ENCODE assay signal across 8 cellular contexts in the genomic region with DNA sequence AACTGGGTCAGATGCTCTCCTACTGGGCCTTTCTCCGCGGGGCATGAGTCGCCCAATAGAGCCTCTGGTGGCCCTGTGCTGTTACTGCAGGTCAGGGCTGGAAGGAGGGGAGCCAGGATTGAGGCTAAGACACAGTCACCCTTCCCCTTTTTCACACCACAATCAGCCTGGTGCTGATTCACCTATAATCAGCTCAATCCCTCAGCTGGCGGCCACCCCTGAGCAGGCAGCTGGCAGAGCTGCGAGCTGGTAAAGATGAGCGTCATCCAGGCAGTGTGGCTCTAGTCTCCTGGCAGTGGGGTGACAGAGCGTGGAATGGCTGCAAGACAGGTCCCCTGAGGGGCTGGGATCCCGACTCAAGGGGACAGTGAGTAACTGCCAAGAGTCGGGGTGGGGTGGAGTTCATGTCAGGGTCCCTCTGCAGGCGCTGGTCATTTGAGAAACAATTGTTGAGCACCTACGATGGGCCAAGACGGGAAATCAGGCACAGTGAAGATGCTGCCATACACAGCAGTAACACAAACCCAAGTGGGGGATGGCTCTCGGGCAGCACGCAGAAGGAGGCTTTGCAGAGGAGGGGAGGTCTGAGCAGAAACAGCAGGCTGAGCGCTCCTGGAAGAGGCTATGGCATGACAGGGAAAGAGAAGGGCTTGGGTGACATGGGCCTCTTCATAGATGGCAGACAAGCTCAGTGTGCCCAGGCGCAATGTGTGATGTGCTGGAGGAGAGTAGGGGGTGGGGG. TPM values are rescaled to one million over a fixed set of nuclear protein-coding genes. Genes with fewer than 3 reads are reported as not detected.
DNase-seq lines count a peak whose midpoint lies in the region; ATAC-seq and TF ChIP-seq lines count a peak whose summit lies in the region.

No MANE protein-coding gene starts in this region.

- CTCF ChIA-PET in activated CD4-positive, alpha-beta T cell treated with anti-CD3 and anti-CD28 coated beads, Interleukin-2, amount 10 ng/mL, durations not matched to agents 7 days and 5 days (lab: Charles Lee): interaction anchor here (0.6 to 1.6 kb wide), 9 partner anchors 11 to 399 kb away, joined by 3 to 8 read pairs (median 4); no protein-coding TSS in a partner anchor

- ATAC-seq in GM18517 (IDR thresholded peaks at IDR 0.05; ENCODE audit: unreplicated experiment) (peak; percentile 93), HG02970 (IDR thresholded peaks at IDR 0.05; ENCODE audit: low FRiP score, unreplicated experiment) (peak; percentile 64)
- ATAC-seq in stimulated activated memory B cell treated with anti-CD40 and anti-IgM and Interleukin-4, amounts not matched to agents 10 μg/mL and 1 μg/mL and 100 μg/mL, for 72 hours: peak; percentile 94

- H3K4me3 ChIP-seq in AG10803 (ENCODE audit: low read length): no peak overlapping the region

- H3K36me3 Mint-ChIP-seq in activated CD4-positive, alpha-beta T cell treated with anti-CD3 and anti-CD28 coated beads, Interleukin-2, amount 10 ng/mL, durations not matched to agents 7 days and 5 days (ENCODE audit: low read depth): peaks cover 8% of the 10 kb centered on the region
- H3K36me3 Mint-ChIP-seq in mesothelial cell of epicardium: no peaks in the 10 kb centered on the region
- H3K36me3 Mint-ChIP-seq in stimulated activated memory B cell treated with anti-CD40 and anti-IgM and Interleukin-4, amounts not matched to agents 10 μg/mL and 1 μg/mL and 100 μg/mL, for 72 hours: no peaks in the 10 kb centered on the region

- H3K27me3 Mint-ChIP-seq in activated CD4-positive, alpha-beta T cell treated with anti-CD3 and anti-CD28 coated beads, Interleukin-2, amount 10 ng/mL, durations not matched to agents 7 days and 5 days: peaks cover 5% of the 10 kb centered on the region
- H3K27me3 Mint-ChIP-seq in mesothelial cell of epicardium (ENCODE audit: low read depth): peaks cover 5% of the 10 kb centered on the region
- peaks cover 14% of the 10 kb centered on the region for H3K27me3 Mint-ChIP-seq in stimulated activated memory B cell treated with anti-CD40 and anti-IgM and Interleukin-4, amounts not matched to agents 10 μg/mL and 1 μg/mL and 100 μg/mL, for 72 hours

- DNase-seq in AG10803 (ENCODE audit: low read depth) (peak; percentile 42), NCI-H2196 (lab: John Stamatoyannopoulos, UW; ENCODE audit: unreplicated experiment) (peak; percentile 28), mesothelial cell of epicardium (ENCODE audit: low spot score in 2 of 2, unreplicated experiment in 2 of 2) (peak in 1 of 2 experiments; percentile 65)
- DNase-seq in activated CD4-positive, alpha-beta T cell treated with anti-CD3 and anti-CD28 coated beads, Interleukin-2, amount 10 ng/mL, durations not matched to agents 7 days and 5 days: peak; percentile 62
- DNase-seq in effector CD8-positive, alpha-beta T cell (lab: John Stamatoyannopoulos, UW): peak; percentile 21

- POLR2A ChIA-PET in activated CD4-positive, alpha-beta T cell treated with anti-CD3 and anti-CD28 coated beads, Interleukin-2, amount 10 ng/mL, durations not matched to agents 7 days and 5 days (lab: Charles Lee): no interaction called here

- no peak overlapping the region for H3K27ac Mint-ChIP-seq in activated CD4-positive, alpha-beta T cell treated with anti-CD3 and anti-CD28 coated beads, Interleukin-2, amount 10 ng/mL, durations not matched to agents 7 days and 5 days
- H3K27ac Mint-ChIP-seq in mesothelial cell of epicardium: no peak overlapping the region
- no peak overlapping the region for H3K27ac Mint-ChIP-seq in stimulated activated memory B cell treated with anti-CD40 and anti-IgM and Interleukin-4, amounts not matched to agents 10 μg/mL and 1 μg/mL and 100 μg/mL, for 72 hours

- no peak overlapping the region for H3K4me3 Mint-ChIP-seq in activated CD4-positive, alpha-beta T cell treated with anti-CD3 and anti-CD28 coated beads, Interleukin-2, amount 10 ng/mL, durations not matched to agents 7 days and 5 days
- H3K4me3 Mint-ChIP-seq in mesothelial cell of epicardium: no peak overlapping the region
- no peak overlapping the region for H3K4me3 Mint-ChIP-seq in stimulated activated memory B cell treated with anti-CD40 and anti-IgM and Interleukin-4, amounts not matched to agents 10 μg/mL and 1 μg/mL and 100 μg/mL, for 72 hours

- TF ChIP-seq CTCF in AG10803 (conservative IDR thresholded peaks at IDR 0.05; ENCODE audit: low read length) (peak; percentile 83), mesothelial cell of epicardium (IDR thresholded peaks at IDR 0.05; ENCODE audit: unreplicated experiment) (peak; percentile 79)

- peaks cover 9% of the 10 kb centered on the region for H3K4me1 Mint-ChIP-seq in activated CD4-positive, alpha-beta T cell treated with anti-CD3 and anti-CD28 coated beads, Interleukin-2, amount 10 ng/mL, durations not matched to agents 7 days and 5 days
- H3K4me1 Mint-ChIP-seq in mesothelial cell of epicardium: peaks cover 8% of the 10 kb centered on the region
- peaks cover 8% of the 10 kb centered on the region for H3K4me1 Mint-ChIP-seq in stimulated activated memory B cell treated with anti-CD40 and anti-IgM and Interleukin-4, amounts not matched to agents 10 μg/mL and 1 μg/mL and 100 μg/mL, for 72 hours

- H3K9me3 Mint-ChIP-seq in activated CD4-positive, alpha-beta T cell treated with anti-CD3 and anti-CD28 coated beads, Interleukin-2, amount 10 ng/mL, durations not matched to agents 7 days and 5 days: peaks cover 9% of the 10 kb centered on the region
- peaks cover 7% of the 10 kb centered on the region for H3K9me3 Mint-ChIP-seq in mesothelial cell of epicardium
- no peaks in the 10 kb centered on the region for H3K9me3 Mint-ChIP-seq in stimulated activated memory B cell treated with anti-CD40 and anti-IgM and Interleukin-4, amounts not matched to agents 10 μg/mL and 1 μg/mL and 100 μg/mL, for 72 hours

RNA-seq across cellular contexts. Expression of a gene that starts 21.8 kb away (rescaled TPM):
- total RNA-seq in activated CD4-positive, alpha-beta T cell treated with anti-CD3 and anti-CD28 coated beads, Interleukin-2, amount 10 ng/mL, durations not matched to agents 7 days and 5 days: 10 to 100 TPM; 10.0 to 13.0 TPM
- total RNA-seq in mesothelial cell of epicardium: 134 to 147 TPM (median 146 TPM) in 3 replicates
